In genomic region chr1:206909883-206910318, GRCh38 we compare ENCODE assay signal across 1 cellular context.
TF ChIP-seq lines count a peak whose summit lies in the region.

No MANE protein-coding gene starts in this region.

TF ChIP-seq in SK-N-SH treated with all-trans-retinoic acid at 6 μM for 48 hours, 23 proteins besides CTCF, POLR2A, EP300 and RAD21 (continued from another document):
- TF ChIP-seq CREB5 (CRISPR knock-in tag; IDR thresholded peaks at IDR 0.05; ENCODE audit: low read depth) = no peak
- TF ChIP-seq ZFP30 (CRISPR knock-in tag; IDR thresholded peaks at IDR 0.05) = no peak
- TF ChIP-seq, protein P1, sequence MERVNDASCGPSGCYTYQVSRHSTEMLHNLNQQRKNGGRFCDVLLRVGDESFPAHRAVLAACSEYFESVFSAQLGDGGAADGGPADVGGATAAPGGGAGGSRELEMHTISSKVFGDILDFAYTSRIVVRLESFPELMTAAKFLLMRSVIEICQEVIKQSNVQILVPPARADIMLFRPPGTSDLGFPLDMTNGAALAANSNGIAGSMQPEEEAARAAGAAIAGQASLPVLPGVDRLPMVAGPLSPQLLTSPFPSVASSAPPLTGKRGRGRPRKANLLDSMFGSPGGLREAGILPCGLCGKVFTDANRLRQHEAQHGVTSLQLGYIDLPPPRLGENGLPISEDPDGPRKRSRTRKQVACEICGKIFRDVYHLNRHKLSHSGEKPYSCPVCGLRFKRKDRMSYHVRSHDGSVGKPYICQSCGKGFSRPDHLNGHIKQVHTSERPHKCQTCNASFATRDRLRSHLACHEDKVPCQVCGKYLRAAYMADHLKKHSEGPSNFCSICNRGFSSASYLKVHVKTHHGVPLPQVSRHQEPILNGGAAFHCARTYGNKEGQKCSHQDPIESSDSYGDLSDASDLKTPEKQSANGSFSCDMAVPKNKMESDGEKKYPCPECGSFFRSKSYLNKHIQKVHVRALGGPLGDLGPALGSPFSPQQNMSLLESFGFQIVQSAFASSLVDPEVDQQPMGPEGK (CRISPR knock-in tag; IDR thresholded peaks at IDR 0.05; ENCODE audit: borderline replicate concordance) = no peak
- TF ChIP-seq RARB (CRISPR knock-in tag; IDR thresholded peaks at IDR 0.05) = no peak
- no peak for TF ChIP-seq PPARA (CRISPR knock-in tag; IDR thresholded peaks at IDR 0.05; ENCODE audit: borderline replicate concordance)
